In genomic region chr5:154559398-154560276, GRCh38 we compare ENCODE assay signal across 19 cellular contexts.
"Had no signal": no experiment of that assay in that cellular context is flagged by ENCODE, and none has a peak within 500 bp of the region (broad histone marks: within the 10 kb centered on the region; RNA-seq: fewer than 3 reads in every experiment).

No MANE protein-coding gene starts in this region.

- H3K27ac ChIP-seq: brain microvascular endothelial cell, dorsolateral prefrontal cortex, right atrium auricular region, skin epidermis, transverse colon, VCaP had no signal

- H3K4me3 ChIP-seq: dorsolateral prefrontal cortex, lung, right atrium auricular region, skin epidermis, transverse colon had no signal

- H3K9me3 Mint-ChIP-seq: stimulated activated effector memory CD8-positive, alpha-beta T cell treated with anti-CD3 and anti-CD28 coated beads, Interleukin-12 subunit alpha, Interleukin-12 subunit beta, amount 100 ng/mL, for 72 hours; T-helper 2 cell treated with Interferon-gamma antibody and Interleukin-4, amounts not matched to agents 5 μg/mL and 100 μg/mL, for 36 hours had no signal

- H3K36me3 Mint-ChIP-seq: activated CD4-positive, alpha-beta memory T cell treated with anti-CD3 and anti-CD28 coated beads for 36 hours; activated naive CD8-positive, alpha-beta T cell; naive thymus-derived CD8-positive, alpha-beta T cell; stimulated activated effector memory CD8-positive, alpha-beta T cell treated with anti-CD3 and anti-CD28 coated beads, Interleukin-12 subunit alpha, Interleukin-12 subunit beta, amount 100 ng/mL, for 72 hours had no signal

- H3K27ac Mint-ChIP-seq: activated CD4-positive, alpha-beta memory T cell treated with anti-CD3 and anti-CD28 coated beads for 36 hours; activated naive CD8-positive, alpha-beta T cell; stimulated activated effector memory CD8-positive, alpha-beta T cell treated with anti-CD3 and anti-CD28 coated beads, Interleukin-12 subunit alpha, Interleukin-12 subunit beta, amount 100 ng/mL, for 72 hours; T-helper 2 cell treated with Interferon-gamma antibody and Interleukin-4, amounts not matched to agents 5 μg/mL and 100 μg/mL, for 36 hours had no signal

- H3K4me1 Mint-ChIP-seq: naive thymus-derived CD8-positive, alpha-beta T cell; stimulated activated effector memory CD8-positive, alpha-beta T cell treated with anti-CD3 and anti-CD28 coated beads, Interleukin-12 subunit alpha, Interleukin-12 subunit beta, amount 100 ng/mL, for 72 hours had no signal

- H3K4me3 Mint-ChIP-seq: activated CD4-positive, alpha-beta memory T cell treated with anti-CD3 and anti-CD28 coated beads for 36 hours; activated naive CD8-positive, alpha-beta T cell; naive thymus-derived CD8-positive, alpha-beta T cell; stimulated activated effector memory CD8-positive, alpha-beta T cell treated with anti-CD3 and anti-CD28 coated beads, Interleukin-12 subunit alpha, Interleukin-12 subunit beta, amount 100 ng/mL, for 72 hours; T-helper 2 cell treated with Interferon-gamma antibody and Interleukin-4, amounts not matched to agents 5 μg/mL and 100 μg/mL, for 36 hours had no signal

- H3K36me3 ChIP-seq: brain microvascular endothelial cell, right atrium auricular region, transverse colon had no signal

- H3K9me3 ChIP-seq: right atrium auricular region, transverse colon had no signal

- H3K27me3 ChIP-seq: brain microvascular endothelial cell, right atrium auricular region, transverse colon had no signal

- DNase-seq: activated CD4-positive, alpha-beta memory T cell treated with anti-CD3 and anti-CD28 coated beads for 36 hours; activated gamma-delta T cell; activated T-cell treated with anti-CD3 and anti-CD28 coated beads, Interleukin-2, amount 50 U/mL, for 48 hours; amygdala; brain microvascular endothelial cell; cerebellar nuclear complex; dorsolateral prefrontal cortex; left colon; naive thymus-derived CD8-positive, alpha-beta T cell; nucleus accumbens; transverse colon had no signal

- ATAC-seq: esophagus mucosa; left colon; naive thymus-derived CD8-positive, alpha-beta T cell; stimulated activated effector memory CD8-positive, alpha-beta T cell treated with anti-CD3 and anti-CD28 coated beads, Interleukin-12 subunit alpha, Interleukin-12 subunit beta, amount 100 ng/mL, for 72 hours had no signal
